In genomic region chr7:5797716-5798115, GRCh38 we compare ENCODE assay signal across 20 cellular contexts. TPM values are rescaled to one million over a fixed set of nuclear protein-coding genes. Genes with fewer than 3 reads are reported as not detected.
A peak's percentile ranks its signal among the peaks of the same experiment; 100 is the strongest.
DNase-seq lines count a peak whose midpoint lies in the region; ATAC-seq and TF ChIP-seq lines count a peak whose summit lies in the region.
"Had no signal": no experiment of that assay in that cellular context is flagged by ENCODE, and none has a peak within 500 bp of the region (broad histone marks: within the 10 kb centered on the region; RNA-seq: fewer than 3 reads in every experiment).

No MANE protein-coding gene starts in this region.

- peaks cover 4% of the 10 kb centered on the region for H3K27me3 Mint-ChIP-seq in activated naive CD4-positive, alpha-beta T cell treated with anti-CD3 and anti-CD28 coated beads, Interleukin-2, amount 10 ng/mL, durations not matched to agents 7 days and 5 days
- peaks cover 2% of the 10 kb centered on the region for H3K27me3 Mint-ChIP-seq in activated T-helper 2 cell treated with anti-CD3 and anti-CD28 coated beads, Interferon-gamma antibody, Interleukin-2, Interleukin-4, amounts not matched to agents 10 μg/mL and 5 μg/mL and 100 μg/mL, durations not matched to agents 14 hours and 24 hours and 36 hours (ENCODE audit: low read depth)
- H3K27me3 Mint-ChIP-seq in nephron progenitor cell (ENCODE audit: low read depth, poor library complexity): peaks cover 3% of the 10 kb centered on the region

- no peak overlapping the region for H3K4me3 ChIP-seq in body of pancreas
- H3K4me3 ChIP-seq: upper lobe of right lung had no signal

- DNase-seq in activated naive CD4-positive, alpha-beta T cell treated with anti-CD3 and anti-CD28 coated beads, Interleukin-2, amount 10 ng/mL, durations not matched to agents 7 days and 5 days: peak; percentile 58
- DNase-seq in activated naive CD4-positive, alpha-beta T cell treated with Interleukin-2 at 50 U/mL for 16 hours: no peak
- DNase-seq in OCI-M1 (lab: John Stamatoyannopoulos, UW): peak; percentile 94
- peak; percentile 20 for DNase-seq in activated T-helper 2 cell treated with anti-CD3 and anti-CD28 coated beads, Interferon-gamma antibody, Interleukin-2, Interleukin-4, amounts not matched to agents 10 μg/mL and 5 μg/mL and 100 μg/mL, durations not matched to agents 14 hours and 24 hours and 36 hours (ENCODE audit: low spot score)
- DNase-seq in DMS153 (lab: John Stamatoyannopoulos, UW): no peak
- no peak for DNase-seq in body of pancreas
- no peak for DNase-seq in activated gamma-delta T cell treated with Interleukin-2 at 50 U/mL for 16 hours
- DNase-seq in nephron progenitor cell: no peak
- DNase-seq: activated CD4-positive, CD25-positive, alpha-beta regulatory T cell; cerebellar nuclear complex; COR-L47; DMS79; Karpas-422; NCI-H1092; NCI-H187 treated with DMSO at 0.1 percent for 48 hours; NCI-H526; occipital lobe; SK-N-SH; substantia nigra; upper lobe of right lung had no signal

- no peaks in the 10 kb centered on the region for H3K9me3 ChIP-seq in body of pancreas
- H3K9me3 ChIP-seq: SK-N-SH, upper lobe of right lung had no signal

- no peaks in the 10 kb centered on the region for H3K36me3 Mint-ChIP-seq in activated naive CD4-positive, alpha-beta T cell treated with anti-CD3 and anti-CD28 coated beads, Interleukin-2, amount 10 ng/mL, durations not matched to agents 7 days and 5 days
- H3K36me3 Mint-ChIP-seq in activated T-helper 2 cell treated with anti-CD3 and anti-CD28 coated beads, Interferon-gamma antibody, Interleukin-2, Interleukin-4, amounts not matched to agents 10 μg/mL and 5 μg/mL and 100 μg/mL, durations not matched to agents 14 hours and 24 hours and 36 hours (ENCODE audit: low read depth): no peaks in the 10 kb centered on the region
- H3K36me3 Mint-ChIP-seq in nephron progenitor cell (ENCODE audit: low read depth): no peaks in the 10 kb centered on the region

- no peaks in the 10 kb centered on the region for H3K4me1 ChIP-seq in body of pancreas
- H3K4me1 ChIP-seq: upper lobe of right lung had no signal

- H3K27ac ChIP-seq in body of pancreas: no peak overlapping the region
- H3K27ac ChIP-seq: upper lobe of right lung had no signal

- intact Hi-C loops in activated T-helper 2 cell treated with anti-CD3 and anti-CD28 coated beads, Interferon-gamma antibody, Interleukin-2, Interleukin-4, amounts not matched to agents 10 μg/mL and 5 μg/mL and 100 μg/mL, durations not matched to agents 14 hours and 24 hours and 36 hours (cut with micrococcal nuclease): no loop called here
- intact Hi-C loops in body of pancreas (cut with DNase I): no loop called here

- CTCF ChIA-PET in activated naive CD4-positive, alpha-beta T cell treated with anti-CD3 and anti-CD28 coated beads, Interleukin-2, amount 10 ng/mL, durations not matched to agents 7 days and 5 days (lab: Charles Lee): interaction anchor here (1.8 kb wide), 1 partner anchor 16 kb away, joined by 4 read pairs; the partner anchor contains the start of gene RNF216

- H3K27ac Mint-ChIP-seq in activated naive CD4-positive, alpha-beta T cell treated with anti-CD3 and anti-CD28 coated beads, Interleukin-2, amount 10 ng/mL, durations not matched to agents 7 days and 5 days: peak overlapping the region; percentile 75
- no peak overlapping the region for H3K27ac Mint-ChIP-seq in activated T-helper 2 cell treated with anti-CD3 and anti-CD28 coated beads, Interferon-gamma antibody, Interleukin-2, Interleukin-4, amounts not matched to agents 10 μg/mL and 5 μg/mL and 100 μg/mL, durations not matched to agents 14 hours and 24 hours and 36 hours
- no peak overlapping the region for H3K27ac Mint-ChIP-seq in nephron progenitor cell

- TF ChIP-seq POLR2A in body of pancreas (IDR thresholded peaks at IDR 0.05): no peak

- peaks cover 2% of the 10 kb centered on the region for H3K9me3 Mint-ChIP-seq in activated naive CD4-positive, alpha-beta T cell treated with anti-CD3 and anti-CD28 coated beads, Interleukin-2, amount 10 ng/mL, durations not matched to agents 7 days and 5 days
- no peaks in the 10 kb centered on the region for H3K9me3 Mint-ChIP-seq in activated T-helper 2 cell treated with anti-CD3 and anti-CD28 coated beads, Interferon-gamma antibody, Interleukin-2, Interleukin-4, amounts not matched to agents 10 μg/mL and 5 μg/mL and 100 μg/mL, durations not matched to agents 14 hours and 24 hours and 36 hours
- no peaks in the 10 kb centered on the region for H3K9me3 Mint-ChIP-seq in nephron progenitor cell

- no peak overlapping the region for H3K4me3 Mint-ChIP-seq in activated naive CD4-positive, alpha-beta T cell treated with anti-CD3 and anti-CD28 coated beads, Interleukin-2, amount 10 ng/mL, durations not matched to agents 7 days and 5 days
- H3K4me3 Mint-ChIP-seq in activated T-helper 2 cell treated with anti-CD3 and anti-CD28 coated beads, Interferon-gamma antibody, Interleukin-2, Interleukin-4, amounts not matched to agents 10 μg/mL and 5 μg/mL and 100 μg/mL, durations not matched to agents 14 hours and 24 hours and 36 hours (ENCODE audit: low read depth): no peak overlapping the region
- H3K4me3 Mint-ChIP-seq in nephron progenitor cell: no peak overlapping the region

- H3K36me3 ChIP-seq in body of pancreas (replicated peaks in 1 of 2; ENCODE audit: insufficient read depth in 1 of 2, low read depth in 2 of 2): no peaks in the 10 kb centered on the region
- H3K36me3 ChIP-seq: upper lobe of right lung had no signal

- H3K4me1 Mint-ChIP-seq in activated naive CD4-positive, alpha-beta T cell treated with anti-CD3 and anti-CD28 coated beads, Interleukin-2, amount 10 ng/mL, durations not matched to agents 7 days and 5 days: peaks cover 10% of the 10 kb centered on the region
- peaks cover 5% of the 10 kb centered on the region for H3K4me1 Mint-ChIP-seq in activated T-helper 2 cell treated with anti-CD3 and anti-CD28 coated beads, Interferon-gamma antibody, Interleukin-2, Interleukin-4, amounts not matched to agents 10 μg/mL and 5 μg/mL and 100 μg/mL, durations not matched to agents 14 hours and 24 hours and 36 hours (ENCODE audit: low read depth)
- H3K4me1 Mint-ChIP-seq in nephron progenitor cell: no peaks in the 10 kb centered on the region

- 53 to 61% methylated on average over 4 of the region's 4 CpGs for WGBS in body of pancreas, 2 donors

- no peaks in the 10 kb centered on the region for H3K27me3 ChIP-seq in body of pancreas
- H3K27me3 ChIP-seq: upper lobe of right lung had no signal

- no peak for ATAC-seq in body of pancreas
- ATAC-seq: upper lobe of right lung had no signal

- TF ChIP-seq CTCF in body of pancreas (IDR thresholded peaks at IDR 0.05): no peak
- no peak for TF ChIP-seq CTCF in nephron progenitor cell (IDR thresholded peaks at IDR 0.05)

RNA-seq across cellular contexts. Expression of gene RNF216, which starts 16.3 kb away (rescaled TPM):
- total RNA-seq in activated T-helper 2 cell treated with anti-CD3 and anti-CD28 coated beads, Interferon-gamma antibody, Interleukin-2, Interleukin-4, amounts not matched to agents 10 μg/mL and 5 μg/mL and 100 μg/mL, durations not matched to agents 14 hours and 24 hours and 36 hours: 40.1 and 42.1 TPM in 2 replicates
- 10 to 100 TPM; 17.4 to 31.6 TPM for total RNA-seq in body of pancreas

Comparison
In these comparisons a context has a peak if more than half of its experiments do, and no peak if none do; other contexts are left out.
1. DNase-seq: peak in activated naive CD4-positive, alpha-beta T cell treated with anti-CD3 and anti-CD28 coated beads, Interleukin-2, amount 10 ng/mL, durations not matched to agents 7 days and 5 days (single experiment), OCI-M1 (single experiment) and activated T-helper 2 cell treated with anti-CD3 and anti-CD28 coated beads, Interferon-gamma antibody, Interleukin-2, Interleukin-4, amounts not matched to agents 10 μg/mL and 5 μg/mL and 100 μg/mL, durations not matched to agents 14 hours and 24 hours and 36 hours (single experiment); none in activated naive CD4-positive, alpha-beta T cell treated with Interleukin-2 at 50 U/mL for 16 hours (single experiment), DMS153 (single experiment), body of pancreas (0 of 4), activated gamma-delta T cell treated with Interleukin-2 at 50 U/mL for 16 hours (single experiment) and nephron progenitor cell (single experiment).